In the genomic region with DNA sequence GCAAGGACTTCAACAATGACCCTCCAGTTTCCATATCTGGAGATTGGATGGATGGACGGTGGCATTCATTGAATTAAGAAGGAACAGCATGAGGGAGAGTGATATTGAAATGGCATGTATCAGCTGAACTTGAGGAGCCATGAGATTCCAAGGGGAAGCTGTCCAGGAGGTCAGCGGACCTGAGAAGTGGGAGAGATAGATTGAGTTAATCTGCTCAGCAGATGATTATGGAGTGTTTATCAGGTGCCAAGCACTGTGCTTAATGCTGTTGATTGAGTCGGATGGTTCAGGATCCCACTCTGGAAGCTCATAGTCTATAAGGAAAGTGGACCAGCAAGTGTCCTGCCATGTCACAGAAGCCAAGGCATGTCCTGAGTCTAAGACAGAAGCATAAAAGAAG, we compare ENCODE assay signal across 31 cellular contexts.
"Had no signal": no experiment of that assay in that cellular context is flagged by ENCODE, and none has a peak within 500 bp of the region (broad histone marks: within the 10 kb centered on the region; RNA-seq: fewer than 3 reads in every experiment).

No MANE protein-coding gene starts in this region.

- ATAC-seq: activated CD8-positive, alpha-beta T cell treated with anti-CD3 and anti-CD28 coated beads for 36 hours; activated naive CD4-positive, alpha-beta T cell treated with anti-CD3 and anti-CD28 coated beads, Interleukin-2, amount 50 U/mL, for 72 hours; activated T-cell treated with anti-CD3 and anti-CD28 coated beads, Interleukin-2, amount 50 U/mL, for 4 hours; activated T-cell treated with anti-CD3 and anti-CD28 coated beads, Interleukin-2, amount 50 U/mL, for 72 hours; activated T-helper 17 cell treated with anti-CD3 and anti-CD28 coated beads, Interleukin-2, amount 50 U/mL, for 72 hours; body of pancreas had no signal

- H3K27ac ChIP-seq: adrenal gland, brain microvascular endothelial cell, breast epithelium had no signal

- H3K36me3 ChIP-seq: adrenal gland, brain microvascular endothelial cell, breast epithelium had no signal

- H3K4me3 ChIP-seq: adrenal gland, body of pancreas, breast epithelium had no signal

- H3K9me3 ChIP-seq: adrenal gland, body of pancreas, breast epithelium had no signal

- H3K4me1 ChIP-seq: adrenal gland, breast epithelium had no signal

- DNase-seq: activated B cell treated with CpG ODN at 0.5 μM for 24 hours; activated CD4-positive, alpha-beta memory T cell treated with anti-CD3 and anti-CD28 coated beads for 36 hours; activated CD4-positive, alpha-beta T cell treated with anti-CD3 and anti-CD28 coated beads for 4 hours; activated CD4-positive, alpha-beta T cell treated with anti-CD3 and anti-CD28 coated beads, Interleukin-2, amount 10 ng/mL, durations not matched to agents 24 days and 14 days; activated CD4-positive, alpha-beta T cell treated with anti-CD3 and anti-CD28 coated beads, Interleukin-2, amount 50 U/mL, for 1 hour; activated CD4-positive, alpha-beta T cell treated with anti-CD3 and anti-CD28 coated beads, Interleukin-2, amount 50 U/mL, for 4 hours; activated CD4-positive, CD25-positive, alpha-beta regulatory T cell treated with anti-CD3 and anti-CD28 coated beads, Interleukin-2, amount 50 U/mL, for 72 hours; activated CD8-positive, alpha-beta memory T cell treated with anti-CD3 and anti-CD28 coated beads, Interleukin-2, amount 50 U/mL, for 4 hours; activated CD8-positive, alpha-beta T cell treated with anti-CD3 and anti-CD28 coated beads for 36 hours; activated effector memory CD4-positive, alpha-beta T cell treated with anti-CD3 and anti-CD28 coated beads, Interleukin-2, amount 50 U/mL, for 16 hours; activated gamma-delta T cell treated with Interleukin-2 at 50 U/mL for 16 hours; activated naive CD4-positive, alpha-beta T cell; activated naive CD4-positive, alpha-beta T cell treated with anti-CD3 and anti-CD28 coated beads for 36 hours; activated naive CD4-positive, alpha-beta T cell treated with anti-CD3 and anti-CD28 coated beads, Interleukin-2, amount 50 U/mL, for 16 hours; activated naive CD8-positive, alpha-beta T cell treated with anti-CD3 and anti-CD28 coated beads for 36 hours; activated T-cell treated with anti-CD3 and anti-CD28 coated beads for 4 hours; activated T-cell treated with anti-CD3 and anti-CD28 coated beads, Interleukin-2, amount 50 U/mL, for 1 hour; activated T-cell treated with anti-CD3 and anti-CD28 coated beads, Interleukin-2, amount 50 U/mL, for 4 hours; activated T-cell treated with anti-CD3 and anti-CD28 coated beads, Interleukin-2, amount 50 U/mL, for 72 hours; adrenal gland; amniotic stem cell; aorta; body of pancreas; brain microvascular endothelial cell; central memory CD4-positive, alpha-beta T cell; T-helper 1 cell; T-helper 2 cell; T-helper 9 cell had no signal

- H3K27me3 ChIP-seq: adrenal gland, body of pancreas, brain microvascular endothelial cell, breast epithelium had no signal
